ENCODE assay signal across 1 cellular context in genomic region chr19:1260749-1261511, GRCh38.
TF ChIP-seq lines count a peak whose summit lies in the region.

No MANE protein-coding gene starts in this region.

TF ChIP-seq in HEK293, 187 proteins besides CTCF, POLR2A, EP300 and RAD21 (continued from another document):
- TF ChIP-seq MYNN (tag by site-specific recombination; IDR thresholded peaks at IDR 0.05; ENCODE audit: borderline replicate concordance) (peak; percentile 8; the same call in 1 of the 2 replicates), ZNF48 (tag by site-specific recombination; IDR thresholded peaks at IDR 0.05) (no peak), ZNF837 (tag by site-specific recombination; IDR thresholded peaks at IDR 0.05) (no peak), SP7 (tag by site-specific recombination; IDR thresholded peaks at IDR 0.05) (peak; percentile 15), ZNF639 (tag by site-specific recombination; IDR thresholded peaks at IDR 0.05) (no peak), ZNF426 (tag by site-specific recombination; IDR thresholded peaks at IDR 0.05) (no peak), ZNF777 (tag by site-specific recombination; IDR thresholded peaks at IDR 0.05; ENCODE audit: borderline replicate concordance) (peak; percentile 99), ZNF600 (tag by site-specific recombination; IDR thresholded peaks at IDR 0.05) (no peak), ZNF654 (tag by site-specific recombination; IDR thresholded peaks at IDR 0.05; ENCODE audit: low read depth) (no peak), ZNF133 (tag by site-specific recombination; IDR thresholded peaks at IDR 0.05) (no peak), ZNF2 (tag by site-specific recombination; IDR thresholded peaks at IDR 0.05) (0 out of 2 replicates have a peak, but pooled peaks have one; percentile 18), KLF10 (tag by site-specific recombination; IDR thresholded peaks at IDR 0.05) (peak; percentile 93), ZNF561 (tag by site-specific recombination; IDR thresholded peaks at IDR 0.05; ENCODE audit: borderline replicate concordance) (peak; percentile 85), ZEB2 (tag by site-specific recombination; IDR thresholded peaks at IDR 0.05) (peak; percentile 16), ZNF664 (tag by site-specific recombination; IDR thresholded peaks at IDR 0.05) (no peak), MEIS1 (CRISPR knock-in tag; IDR thresholded peaks at IDR 0.05; ENCODE audit: borderline replicate concordance) (no peak), ZNF169 (tag by site-specific recombination; IDR thresholded peaks at IDR 0.05) (no peak), PRDM10 (tag by site-specific recombination; IDR thresholded peaks at IDR 0.05) (no peak; the same call in 1 of the 2 replicates), ZNF530 (tag by site-specific recombination; IDR thresholded peaks at IDR 0.05; ENCODE audit: low read depth) (no peak), ZBTB20 (tag by site-specific recombination; IDR thresholded peaks at IDR 0.05) (peak; percentile 65), HOXD13 (CRISPR knock-in tag; IDR thresholded peaks at IDR 0.05; ENCODE audit: borderline replicate concordance) (no peak), ZNF768 (tag by site-specific recombination; IDR thresholded peaks at IDR 0.05) (no peak), ZNF138 (tag by site-specific recombination; IDR thresholded peaks at IDR 0.05; ENCODE audit: borderline replicate concordance) (no peak), ZNF311 (tag by site-specific recombination; IDR thresholded peaks at IDR 0.05; ENCODE audit: borderline replicate concordance) (no peak), ZNF830 (tag by site-specific recombination; IDR thresholded peaks at IDR 0.05; ENCODE audit: low read depth) (no peak), ZNF585B (tag by site-specific recombination; IDR thresholded peaks at IDR 0.05) (no peak), PRDM4 (tag by site-specific recombination; IDR thresholded peaks at IDR 0.05) (no peak), GLIS1 (tag by site-specific recombination; IDR thresholded peaks at IDR 0.05) (0 out of 2 replicates have a peak, but pooled peaks have one; percentile 7), ZNF555 (tag by site-specific recombination; conservative IDR thresholded peaks at IDR 0.05) (no peak), ZFP69B (tag by site-specific recombination; IDR thresholded peaks at IDR 0.05) (no peak), ZNF707 (tag by site-specific recombination; IDR thresholded peaks at IDR 0.05) (no peak), ZSCAN16 (tag by site-specific recombination; IDR thresholded peaks at IDR 0.05) (no peak)
